In genomic region chr2:217742276-217742675, GRCh38 we compare ENCODE assay signal across 20 cellular contexts.
"Had no signal": no experiment of that assay in that cellular context is flagged by ENCODE, and none has a peak within 500 bp of the region (broad histone marks: within the 10 kb centered on the region; RNA-seq: fewer than 3 reads in every experiment).

No MANE protein-coding gene starts in this region.

- H3K27ac ChIP-seq: left lung had no signal

- H3K4me3 ChIP-seq: dorsolateral prefrontal cortex, left lung, spleen had no signal

- H3K27me3 ChIP-seq: dorsolateral prefrontal cortex, left lung, spleen had no signal

- H3K4me1 ChIP-seq: left lung had no signal

- FAIRE-seq: bronchial epithelial cell, frontal cortex, kidney, urothelium cell line had no signal

- ATAC-seq: activated naive CD8-positive, alpha-beta T cell treated with anti-CD3 and anti-CD28 coated beads, Interleukin-2, amount 50 U/mL, for 24 hours; activated T-cell treated with anti-CD3 and anti-CD28 coated beads, Interleukin-2, amount 50 U/mL, for 4 hours; left lung; stimulated activated memory B cell treated with anti-CD40 and anti-IgM and Interleukin-4, amounts not matched to agents 10 μg/mL and 1 μg/mL and 100 μg/mL, for 72 hours; T-cell; WTC11 had no signal

- H3K9me3 ChIP-seq: left lung, spleen had no signal

- DNase-seq: activated CD4-positive, alpha-beta memory T cell treated with anti-CD3 and anti-CD28 coated beads for 36 hours; activated CD4-positive, alpha-beta T cell treated with anti-CD3 and anti-CD28 coated beads for 4 hours; activated naive CD4-positive, alpha-beta T cell treated with anti-CD3 and anti-CD28 coated beads, Interleukin-2, amount 10 ng/mL, durations not matched to agents 7 days and 5 days; activated naive CD8-positive, alpha-beta T cell treated with anti-CD3 and anti-CD28 coated beads, Interleukin-2, amount 50 U/mL, for 24 hours; activated T-cell treated with anti-CD3 and anti-CD28 coated beads, Interleukin-2, amount 50 U/mL, for 4 hours; dorsolateral prefrontal cortex; kidney; left lung; mammary epithelial cell; midbrain; nephron progenitor cell; posterior cingulate gyrus; spleen; stimulated activated CD4-positive, alpha-beta T cell treated with anti-CD3 and anti-CD28 coated beads, Interleukin-4, amount 100 ng/mL, for 4 hours; T-cell had no signal

- H3K36me3 ChIP-seq: left lung, spleen had no signal
